21 cellular contexts compared by ENCODE assay signal in genomic region chr1:226274138-226274537, GRCh38. TPM values are rescaled to one million over a fixed set of nuclear protein-coding genes. Genes with fewer than 3 reads are reported as not detected.
"Had no signal": no experiment of that assay in that cellular context is flagged by ENCODE, and none has a peak within 500 bp of the region (broad histone marks: within the 10 kb centered on the region; RNA-seq: fewer than 3 reads in every experiment).

No MANE protein-coding gene starts in this region.

- FAIRE-seq: urothelium cell line had no signal

- H3K4me3 Mint-ChIP-seq: activated CD4-positive, alpha-beta memory T cell treated with anti-CD3 and anti-CD28 coated beads, Interleukin-2, amount 10 ng/mL, durations not matched to agents 7 days and 5 days; activated naive CD8-positive, alpha-beta T cell treated with anti-CD3 and anti-CD28 coated beads for 36 hours; naive thymus-derived CD4-positive, alpha-beta T cell; stimulated activated naive B cell treated with anti-CD40 and anti-IgM and Interleukin-4, amounts not matched to agents 10 μg/mL and 1 μg/mL and 100 μg/mL, for 72 hours; T-cell had no signal

- H3K4me3 ChIP-seq: esophagus squamous epithelium, mucosa of descending colon, thyroid gland had no signal

- H3K4me1 Mint-ChIP-seq: activated CD4-positive, alpha-beta memory T cell treated with anti-CD3 and anti-CD28 coated beads, Interleukin-2, amount 10 ng/mL, durations not matched to agents 7 days and 5 days; naive thymus-derived CD4-positive, alpha-beta T cell; stimulated activated naive B cell treated with anti-CD40 and anti-IgM and Interleukin-4, amounts not matched to agents 10 μg/mL and 1 μg/mL and 100 μg/mL, for 72 hours; T-cell had no signal

- H3K27me3 ChIP-seq: esophagus squamous epithelium, thyroid gland had no signal

- H3K9me3 ChIP-seq: esophagus squamous epithelium, mucosa of descending colon, thyroid gland had no signal

- ATAC-seq: mucosa of descending colon; naive thymus-derived CD4-positive, alpha-beta T cell; stimulated activated naive B cell treated with anti-CD40 and anti-IgM and Interleukin-4, amounts not matched to agents 10 μg/mL and 1 μg/mL and 100 μg/mL, for 72 hours; T-cell had no signal

- H3K9me3 Mint-ChIP-seq: activated CD4-positive, alpha-beta memory T cell treated with anti-CD3 and anti-CD28 coated beads, Interleukin-2, amount 10 ng/mL, durations not matched to agents 7 days and 5 days; activated naive CD8-positive, alpha-beta T cell treated with anti-CD3 and anti-CD28 coated beads for 36 hours; naive thymus-derived CD4-positive, alpha-beta T cell; stimulated activated naive B cell treated with anti-CD40 and anti-IgM and Interleukin-4, amounts not matched to agents 10 μg/mL and 1 μg/mL and 100 μg/mL, for 72 hours; T-cell had no signal

- H3K36me3 ChIP-seq: thyroid gland had no signal

- H3K4me1 ChIP-seq: thyroid gland had no signal

- H3K27ac Mint-ChIP-seq: activated CD4-positive, alpha-beta memory T cell treated with anti-CD3 and anti-CD28 coated beads, Interleukin-2, amount 10 ng/mL, durations not matched to agents 7 days and 5 days; activated naive CD8-positive, alpha-beta T cell treated with anti-CD3 and anti-CD28 coated beads for 36 hours; stimulated activated naive B cell treated with anti-CD40 and anti-IgM and Interleukin-4, amounts not matched to agents 10 μg/mL and 1 μg/mL and 100 μg/mL, for 72 hours; T-cell had no signal

- DNase-seq: activated CD4-positive, alpha-beta memory T cell treated with anti-CD3 and anti-CD28 coated beads, Interleukin-2, amount 10 ng/mL, durations not matched to agents 7 days and 5 days; activated CD4-positive, alpha-beta T cell treated with anti-CD3 and anti-CD28 coated beads for 1 hour; activated gamma-delta T cell; activated naive CD8-positive, alpha-beta T cell treated with anti-CD3 and anti-CD28 coated beads for 36 hours; activated T-cell treated with anti-CD3 and anti-CD28 coated beads, Interleukin-2, amount 50 U/mL, for 48 hours; esophagus squamous epithelium; foreskin melanocyte; kidney glomerular epithelial cell; mammary epithelial cell; mucosa of descending colon; naive thymus-derived CD4-positive, alpha-beta T cell; posterior cingulate gyrus; stimulated activated CD4-positive, alpha-beta T cell treated with anti-CD3 and anti-CD28 coated beads, Interleukin-15, amount 100 ng/mL, for 24 hours; stimulated activated CD4-positive, alpha-beta T cell treated with anti-CD3 and anti-CD28 coated beads, Interleukin-4, amount 100 ng/mL, for 1 hour; stimulated activated naive B cell treated with anti-CD40 and anti-IgM and Interleukin-4, amounts not matched to agents 10 μg/mL and 1 μg/mL and 100 μg/mL, for 72 hours; T-cell; T1000; thyroid gland had no signal

- H3K27me3 Mint-ChIP-seq: activated CD4-positive, alpha-beta memory T cell treated with anti-CD3 and anti-CD28 coated beads, Interleukin-2, amount 10 ng/mL, durations not matched to agents 7 days and 5 days; activated naive CD8-positive, alpha-beta T cell treated with anti-CD3 and anti-CD28 coated beads for 36 hours; naive thymus-derived CD4-positive, alpha-beta T cell; stimulated activated naive B cell treated with anti-CD40 and anti-IgM and Interleukin-4, amounts not matched to agents 10 μg/mL and 1 μg/mL and 100 μg/mL, for 72 hours; T-cell had no signal

- H3K27ac ChIP-seq: esophagus squamous epithelium, thyroid gland, VCaP had no signal

RNA-seq across cellular contexts. Expression of gene MIXL1, which starts 50.7 kb away (rescaled TPM):
- total RNA-seq: activated CD4-positive, alpha-beta memory T cell treated with anti-CD3 and anti-CD28 coated beads, Interleukin-2, amount 10 ng/mL, durations not matched to agents 7 days and 5 days; esophagus squamous epithelium; mammary epithelial cell; naive thymus-derived CD4-positive, alpha-beta T cell; skeletal muscle tissue; thyroid gland had no signal
- polyA plus RNA-seq: mammary epithelial cell; naive thymus-derived CD4-positive, alpha-beta T cell had no signal
